In the genomic region with DNA sequence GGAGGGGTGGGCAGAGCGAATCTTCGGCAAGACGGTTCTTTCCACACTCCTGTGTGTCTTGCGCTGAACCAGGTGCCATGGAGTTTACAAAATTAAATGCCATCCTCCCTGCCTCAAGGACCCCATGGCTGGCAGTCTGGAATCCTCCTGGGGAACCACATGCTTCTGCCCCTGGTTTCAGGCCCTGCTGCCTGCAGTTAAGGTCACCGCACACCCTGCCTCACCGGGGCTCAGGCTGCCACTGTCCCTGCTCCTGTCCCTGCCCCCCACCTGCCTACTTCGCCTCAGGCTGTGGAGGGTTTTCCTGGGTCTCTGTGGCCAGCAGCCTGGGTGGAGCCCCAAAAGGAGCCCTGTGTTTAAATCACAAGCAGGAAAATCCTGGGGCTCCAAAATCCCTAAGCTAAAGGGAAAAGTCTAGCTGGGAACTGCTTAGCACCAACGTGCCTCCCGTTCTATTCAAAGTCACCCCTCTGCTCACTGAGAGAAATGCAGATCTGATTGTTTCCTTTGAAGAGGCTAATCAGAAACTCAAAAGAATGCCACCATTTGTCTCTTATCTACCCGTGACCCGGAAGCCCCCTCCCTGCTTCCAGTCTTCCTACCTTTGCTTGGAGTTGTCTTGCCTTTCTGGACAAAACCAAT, we compare ENCODE assay signal across 24 cellular contexts. TPM values are rescaled to one million over a fixed set of nuclear protein-coding genes. Genes with fewer than 3 reads are reported as not detected.
A peak's percentile ranks its signal among the peaks of the same experiment; 100 is the strongest.
DNase-seq lines count a peak whose midpoint lies in the region; TF ChIP-seq lines count a peak whose summit lies in the region.
"Had no signal": no experiment of that assay in that cellular context is flagged by ENCODE, and none has a peak within 500 bp of the region (broad histone marks: within the 10 kb centered on the region; RNA-seq: fewer than 3 reads in every experiment).

No MANE protein-coding gene starts in this region.

- H3K9me3 ChIP-seq in Caco-2 (no peaks in the 10 kb centered on the region), HUES6 (ENCODE audit: control insufficient read depth, insufficient read depth, low read depth, low read length) (no peaks in the 10 kb centered on the region)
- H3K9me3 ChIP-seq: BLaER1 treated with 17β-estradiol and CSF1 and Interleukin-3, amounts not matched to agents 10 nM and 100 nM; Peyer's patch had no signal

- H3K27me3 ChIP-seq in Caco-2 (replicated peaks; ENCODE audit: control insufficient read depth, insufficient read depth, low read length) (no peaks in the 10 kb centered on the region), HUES6 (ENCODE audit: control insufficient read depth, insufficient read depth, low read length) (no peaks in the 10 kb centered on the region)
- H3K27me3 ChIP-seq: Peyer's patch had no signal

- POLR2A ChIA-PET in Caco-2 (lab: Charles Lee) = interaction anchor here (0.6 to 1.2 kb wide), 2 partner anchors 27 to 94 kb away, joined by 3 to 4 read pairs; no protein-coding TSS in a partner anchor

- no TSS peak for BruUV-seq in Caco-2 (replicated peaks; lab: Mats Ljungman, UMichigan)

- H3K27ac Mint-ChIP-seq in Caco-2 (ENCODE audit: unreplicated experiment) (peak overlapping the region; percentile 20), glutamatergic neuron (ENCODE audit: unreplicated experiment) (peak overlapping the region; percentile 6), neural crest cell (ENCODE audit: unreplicated experiment) (peak overlapping the region; percentile 9)
- H3K27ac Mint-ChIP-seq: CD8-positive, alpha-beta T cell had no signal

- H3K27me3 Mint-ChIP-seq in Caco-2 (ENCODE audit: insufficient read depth, unreplicated experiment) (no peaks in the 10 kb centered on the region), glutamatergic neuron (ENCODE audit: unreplicated experiment) (peaks cover 8% of the 10 kb centered on the region), neural crest cell (ENCODE audit: low read depth) (no peaks in the 10 kb centered on the region)

- no peak for TF ChIP-seq CTCF in Caco-2 (IDR thresholded peaks at IDR 0.05; ENCODE audit: insufficient read depth in 1 of 2, low read depth in 1 of 2, low read length in 1 of 2, severe bottlenecking in 1 of 2, unreplicated experiment in 1 of 2)
- TF ChIP-seq CTCF in glutamatergic neuron (IDR thresholded peaks at IDR 0.05; ENCODE audit: partially characterized antibody, unreplicated experiment) = no peak
- TF ChIP-seq CTCF in neural crest cell (conservative IDR thresholded peaks at IDR 0.05) = no peak

- intact Hi-C loops in Caco-2 (cut with micrococcal nuclease; ENCODE audit: unreplicated experiment) = loop anchor here (1.0 kb wide), 1 partner anchor 27 kb away; no protein-coding TSS in a partner anchor

- no peak overlapping the region for H3K4me3 ChIP-seq in Caco-2 (ENCODE audit: low read depth, low read length)
- no peak overlapping the region; the same call in 1 of the 2 replicates for H3K4me3 ChIP-seq in HUES6 (ENCODE audit: low read depth, low read length)
- H3K4me3 ChIP-seq: BLaER1 treated with 17β-estradiol and CSF1 and Interleukin-3, amounts not matched to agents 10 nM and 100 nM; Peyer's patch had no signal

- H3K36me3 ChIP-seq in Caco-2 (ENCODE audit: control insufficient read depth, insufficient read depth, low read length) (no peaks in the 10 kb centered on the region; the same call in 1 of the 2 replicates), HUES6 (ENCODE audit: control insufficient read depth, insufficient read depth, low read length) (no peaks in the 10 kb centered on the region)
- H3K36me3 ChIP-seq: BLaER1 treated with 17β-estradiol and CSF1 and Interleukin-3, amounts not matched to agents 10 nM and 100 nM; Peyer's patch had no signal

- peak overlapping the region; percentile 58 for H3K9ac ChIP-seq in HUES6 (ENCODE audit: low read length)
- H3K9ac ChIP-seq: BLaER1 treated with 17β-estradiol and CSF1 and Interleukin-3, amounts not matched to agents 10 nM and 100 nM had no signal

- no peaks in the 10 kb centered on the region for H3K9me3 Mint-ChIP-seq in Caco-2 (ENCODE audit: unreplicated experiment)
- H3K9me3 Mint-ChIP-seq in glutamatergic neuron (ENCODE audit: unreplicated experiment) = peaks cover 3% of the 10 kb centered on the region
- no peaks in the 10 kb centered on the region for H3K9me3 Mint-ChIP-seq in neural crest cell
- H3K9me3 Mint-ChIP-seq: CD8-positive, alpha-beta T cell had no signal

- CTCF ChIA-PET in Caco-2 (lab: Charles Lee) = interaction anchor here (2.0 kb wide), 1 partner anchor 37 kb away, joined by 5 read pairs; no protein-coding TSS in a partner anchor

- peaks cover 42% of the 10 kb centered on the region for H3K4me1 Mint-ChIP-seq in Caco-2 (ENCODE audit: low read depth, unreplicated experiment)
- H3K4me1 Mint-ChIP-seq in glutamatergic neuron (ENCODE audit: low read depth, unreplicated experiment) = peaks cover 9% of the 10 kb centered on the region
- H3K4me1 Mint-ChIP-seq in neural crest cell = peaks cover 35% of the 10 kb centered on the region

- H3K36me3 Mint-ChIP-seq in Caco-2 (ENCODE audit: insufficient read depth, unreplicated experiment) (peaks cover 29% of the 10 kb centered on the region), glutamatergic neuron (ENCODE audit: unreplicated experiment) (peaks cover 4% of the 10 kb centered on the region), neural crest cell (ENCODE audit: low read depth) (no peaks in the 10 kb centered on the region)
- H3K36me3 Mint-ChIP-seq: CD8-positive, alpha-beta T cell had no signal

- H3K4me1 ChIP-seq in Caco-2 (peaks cover 27% of the 10 kb centered on the region), HUES6 (ENCODE audit: control insufficient read depth, insufficient read depth, low read length) (peaks cover 32% of the 10 kb centered on the region)
- H3K4me1 ChIP-seq: Peyer's patch had no signal

- H3K4me3 Mint-ChIP-seq in Caco-2 (ENCODE audit: unreplicated experiment) (no peak overlapping the region), glutamatergic neuron (ENCODE audit: unreplicated experiment) (no peak overlapping the region), neural crest cell (no peak overlapping the region)
- H3K4me3 Mint-ChIP-seq: CD8-positive, alpha-beta T cell had no signal

- H3K27ac ChIP-seq in HUES6 (ENCODE audit: low read depth, low read length) = peak overlapping the region; percentile 86; the same call in 1 of the 2 replicates
- H3K27ac ChIP-seq: BLaER1 treated with 17β-estradiol and CSF1 and Interleukin-3, amounts not matched to agents 10 nM and 100 nM; Peyer's patch had no signal

- DNase-seq in Caco-2 (no peak), glutamatergic neuron (no peak), neural crest cell (ENCODE audit: low read depth, low spot score) (no peak), glomerular visceral epithelial cell (ENCODE audit: extremely low spot score) (no peak), putamen (ENCODE audit: low spot score) (no peak), NCI-H146 treated with DMSO at 0.1 percent for 48 hours (lab: John Stamatoyannopoulos, UW; ENCODE audit: unreplicated experiment) (no peak)
- DNase-seq in activated CD4-positive, alpha-beta T cell treated with anti-CD3 and anti-CD28 coated beads for 4 hours = no peak
- DNase-seq: 8988T; CD8-positive, alpha-beta T cell; DMS53; HCEC 1CT; Karpas-422; MV-4-11; NCI-H1694 treated with DMSO at 0.1 percent for 48 hours; NCI-H2081 treated with DMSO at 0.1 percent for 48 hours; NCI-H2171 treated with DMSO at 0.1 percent for 48 hours; NCI-H524 treated with DMSO at 0.1 percent for 48 hours; NCI-H82; Peyer's patch had no signal

RNA-seq across cellular contexts. Expression of a gene that starts 10.6 kb away (rescaled TPM):
- total RNA-seq in Caco-2 (2022) = 0.12 TPM in 1 of 2 replicates, not detected in the other
- total RNA-seq in glutamatergic neuron (ENCODE audit: unreplicated experiment) = not detected
- total RNA-seq in neural crest cell = not detected in 2 replicates
- total RNA-seq: CD8-positive, alpha-beta T cell; HT1080; M059J; OCI-LY7; Peyer's patch had no signal

RNA-seq across cellular contexts. Expression of a gene that starts 23.2 kb away (rescaled TPM):
- total RNA-seq in Caco-2 (2022) (32.3 and 36.1 TPM in 2 replicates), glutamatergic neuron (ENCODE audit: unreplicated experiment) (not detected), neural crest cell (not detected in 2 replicates)
- total RNA-seq: CD8-positive, alpha-beta T cell; HT1080; M059J; OCI-LY7 had no signal

Comparison
In these comparisons a context has a peak if more than half of its experiments do, and no peak if none do; other contexts are left out.
1. RNA of a gene that starts 23.2 kb away (total RNA-seq): 32.3 to 36.1 TPM in Caco-2; not detected in glutamatergic neuron (single experiment) and not detected in neural crest cell; every median in the first group is over 10 times any median in the second.
2. Peak in every context shown above with its lines, with median percentiles within 50 percentile points of each other: H3K27ac Mint-ChIP-seq.